Comparison of ENCODE assay signal across 1 cellular context in the genomic region with DNA sequence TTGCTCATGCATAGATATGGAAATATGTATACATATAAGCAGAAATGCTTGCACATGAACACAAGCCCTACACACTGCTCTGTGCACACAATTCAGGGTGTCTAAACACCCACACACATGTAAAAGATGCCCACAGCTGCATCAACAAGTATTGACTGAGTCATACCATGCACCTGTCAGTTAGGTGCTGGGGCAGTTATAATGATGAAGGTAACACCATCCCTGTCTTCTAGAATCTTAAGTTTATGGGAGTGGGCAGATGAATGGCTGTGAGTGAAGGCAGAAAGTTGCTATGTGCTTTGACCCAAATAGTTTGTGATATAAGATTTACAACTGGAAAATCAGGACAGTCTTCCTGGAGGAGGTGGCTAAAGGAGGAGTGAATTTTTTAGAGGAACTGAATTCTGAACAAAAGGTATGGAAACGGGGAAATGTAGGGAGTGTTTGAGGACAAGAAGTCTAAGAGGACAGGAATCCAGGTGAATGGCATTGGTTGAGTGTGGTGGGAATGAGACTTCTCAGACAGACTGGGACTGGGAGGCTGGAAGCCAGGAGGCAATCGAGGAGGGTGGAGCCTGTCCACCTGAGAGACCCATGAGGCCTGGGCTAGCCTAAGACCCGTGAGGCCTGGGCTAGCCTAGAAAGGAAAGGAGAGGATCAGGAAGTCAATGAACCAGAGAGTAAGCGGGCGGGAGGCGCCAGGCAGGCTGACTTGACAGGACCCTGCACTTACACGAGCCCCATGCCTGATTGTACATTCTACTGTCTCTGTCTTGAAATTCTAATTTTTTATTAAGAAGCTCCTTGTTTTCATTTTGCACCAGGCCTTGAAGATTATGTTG.
TF ChIP-seq lines count a peak whose summit lies in the region.

No MANE protein-coding gene starts in this region.

TF ChIP-seq in HepG2, 621 proteins besides CTCF, POLR2A, EP300 and RAD21:
- TF ChIP-seq ZFP36 (IDR thresholded peaks at IDR 0.05; ENCODE audit: borderline replicate concordance, low read depth, low read length, partially characterized antibody), result peak; percentile 30
- no peak for TF ChIP-seq ZNF549 (CRISPR knock-in tag; IDR thresholded peaks at IDR 0.05)
- TF ChIP-seq ZMYM3 (CRISPR knock-in tag; IDR thresholded peaks at IDR 0.05), result 0 out of 2 replicates have a peak, but pooled peaks have one; percentile 22
- TF ChIP-seq RFXANK (CRISPR knock-in tag; IDR thresholded peaks at IDR 0.05), result no peak
